9 cellular contexts compared by ENCODE assay signal in the genomic region with DNA sequence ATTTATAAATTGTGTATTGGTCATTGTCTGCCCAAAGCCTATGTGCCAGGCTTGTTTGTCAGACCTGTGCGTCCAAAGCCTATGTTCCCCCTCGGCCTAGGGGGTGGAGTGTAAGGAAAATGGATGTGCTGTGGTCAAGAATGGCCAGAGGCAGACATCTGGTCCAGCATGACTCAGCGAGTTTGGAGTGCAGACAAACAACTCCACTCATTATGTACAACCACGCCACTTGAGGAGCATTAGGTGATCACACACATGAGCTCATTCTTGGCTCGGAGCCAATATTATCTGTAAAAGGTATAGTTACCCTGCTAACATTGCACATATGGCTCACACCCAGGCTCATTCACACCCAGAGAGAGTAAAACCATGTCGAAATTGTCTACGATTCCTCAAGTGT.
DNase-seq lines count a peak whose midpoint lies in the region; ATAC-seq and TF ChIP-seq lines count a peak whose summit lies in the region.
"Had no signal": no experiment of that assay in that cellular context is flagged by ENCODE, and none has a peak within 500 bp of the region (broad histone marks: within the 10 kb centered on the region; RNA-seq: fewer than 3 reads in every experiment).

No MANE protein-coding gene starts in this region.

- H3K27ac Mint-ChIP-seq in mesothelial cell of epicardium, result no peak overlapping the region

- no peaks in the 10 kb centered on the region for H3K36me3 Mint-ChIP-seq in mesothelial cell of epicardium

- WGBS in GM23248 (ENCODE audit: low coverage in 1 of 2, low lambda C conversion rate in 2 of 2, missing lambda C conversion rate in 2 of 2), 2 experiments, result 60 to 62% methylated on average over 7 of the region's 7 CpGs

- no peaks in the 10 kb centered on the region for H3F3A ChIP-seq in GM23248 (ENCODE audit: insufficient read depth)

- DNase-seq in GM23248, result peak; percentile 47
- DNase-seq in NCI-H2081 (lab: John Stamatoyannopoulos, UW), result peak; percentile 94 to 97
- peak; percentile 80 for DNase-seq in amniotic epithelial cell (ENCODE audit: low read depth)
- DNase-seq in mucosa of descending colon, result no peak
- DNase-seq in Peyer's patch, result no peak
- no peak for DNase-seq in ecto neural progenitor cell (ENCODE audit: low spot score)
- DNase-seq in mesothelial cell of epicardium (ENCODE audit: low spot score in 2 of 2, unreplicated experiment in 2 of 2), result no peak
- DNase-seq: amniotic stem cell had no signal

- H3K4me2 ChIP-seq in GM23248 (ENCODE audit: unreplicated experiment), result no peak overlapping the region

- no peak overlapping the region for H2AFZ ChIP-seq in GM23248

- H3K9me3 ChIP-seq in GM23248 (ENCODE audit: low read depth) (no peaks in the 10 kb centered on the region), mucosa of descending colon (peaks cover 3% of the 10 kb centered on the region), Peyer's patch (no peaks in the 10 kb centered on the region)

- H3K9ac ChIP-seq in GM23248, result no peak overlapping the region

- no peaks in the 10 kb centered on the region for H4K20me1 ChIP-seq in GM23248 (ENCODE audit: insufficient read depth)

- ATAC-seq in mucosa of descending colon, result peak; percentile 35
- ATAC-seq in GM19395 (IDR thresholded peaks at IDR 0.05; ENCODE audit: unreplicated experiment), result no peak

- H3K4me1 ChIP-seq in GM23248 (ENCODE audit: insufficient read depth) (no peaks in the 10 kb centered on the region), mucosa of descending colon (ENCODE audit: low read depth) (no peaks in the 10 kb centered on the region), Peyer's patch (no peaks in the 10 kb centered on the region)

- H3K4me3 ChIP-seq in GM23248, result no peak overlapping the region
- no peak overlapping the region for H3K4me3 ChIP-seq in mucosa of descending colon
- no peak overlapping the region for H3K4me3 ChIP-seq in Peyer's patch

- H3K4me1 Mint-ChIP-seq in mesothelial cell of epicardium, result peaks cover 5% of the 10 kb centered on the region

- intact Hi-C loops in mucosa of descending colon (cut with DNase I, micrococcal nuclease), result no loop called here

- H3K36me3 ChIP-seq in GM23248 (ENCODE audit: low read depth), result no peaks in the 10 kb centered on the region
- no peaks in the 10 kb centered on the region for H3K36me3 ChIP-seq in mucosa of descending colon (ENCODE audit: low read depth)
- H3K36me3 ChIP-seq in Peyer's patch, result no peaks in the 10 kb centered on the region

- no peaks in the 10 kb centered on the region for H3K9me2 ChIP-seq in GM23248 (ENCODE audit: insufficient read depth)

- in situ Hi-C loops in GM23248 (cut with MboI), result no loop called here

- H3K27me3 ChIP-seq in GM23248 (replicated peaks; ENCODE audit: insufficient read depth) (no peaks in the 10 kb centered on the region), Peyer's patch (no peaks in the 10 kb centered on the region)

- peaks cover 20% of the 10 kb centered on the region for H3K9me3 Mint-ChIP-seq in mesothelial cell of epicardium

- H3K27ac ChIP-seq in GM23248, result no peak overlapping the region
- no peak overlapping the region for H3K27ac ChIP-seq in Peyer's patch

- no peak for TF ChIP-seq POLR2A in Peyer's patch (IDR thresholded peaks at IDR 0.05)

- no peaks in the 10 kb centered on the region for H3K27me3 Mint-ChIP-seq in mesothelial cell of epicardium (ENCODE audit: low read depth)

- H3K4me3 Mint-ChIP-seq in mesothelial cell of epicardium, result no peak overlapping the region

- H3K79me2 ChIP-seq in GM23248 (ENCODE audit: insufficient read depth), result no peaks in the 10 kb centered on the region

- TF ChIP-seq CTCF in mucosa of descending colon (IDR thresholded peaks at IDR 0.05), result no peak
- no peak for TF ChIP-seq CTCF in Peyer's patch (IDR thresholded peaks at IDR 0.05)
- no peak for TF ChIP-seq CTCF in mesothelial cell of epicardium (IDR thresholded peaks at IDR 0.05; ENCODE audit: unreplicated experiment)

Comparison
In these comparisons a context has a peak if more than half of its experiments do, and no peak if none do; other contexts are left out.
1. DNase-seq: peak in GM23248 (single experiment), NCI-H2081 (2 of 2) and amniotic epithelial cell (single experiment); none in mucosa of descending colon (0 of 3), Peyer's patch (0 of 3), ecto neural progenitor cell (single experiment) and mesothelial cell of epicardium (0 of 2).